10 cellular contexts compared by ENCODE assay signal in genomic region chr5:151068189-151068570, GRCh38. TPM values are rescaled to one million over a fixed set of nuclear protein-coding genes. Genes with fewer than 3 reads are reported as not detected.
DNase-seq lines count a peak whose midpoint lies in the region; ATAC-seq, FAIRE-seq and TF ChIP-seq lines count a peak whose summit lies in the region.
"Had no signal": no experiment of that assay in that cellular context is flagged by ENCODE, and none has a peak within 500 bp of the region (broad histone marks: within the 10 kb centered on the region; RNA-seq: fewer than 3 reads in every experiment).

No MANE protein-coding gene starts in this region.

- no peak for TF ChIP-seq EP300 in upper lobe of left lung (IDR thresholded peaks at IDR 0.05)

- intact Hi-C loops in Right ventricle myocardium inferior (cut with DNase I) (no loop called here), kidney (cut with DNase I) (no loop called here)

- POLR2A ChIA-PET in GM10248 (lab: Yijun Ruan, JAX): interaction anchor here (0.9 to 1.2 kb wide), 5 partner anchors 8 to 74 kb away, joined by 3 to 4 read pairs (median 3); partner anchors contain the start of gene TNIP1

- no peaks in the 10 kb centered on the region for H3K36me3 ChIP-seq in right atrium auricular region
- H3K36me3 ChIP-seq in Karpas-422 (ENCODE audit: insufficient read depth, low read length): peaks cover 22% of the 10 kb centered on the region
- peaks cover 4 to 24% of the 10 kb centered on the region in 2 donors for H3K36me3 ChIP-seq in kidney (ENCODE audit: control insufficient read depth in 1 of 2, insufficient read depth in 2 of 2, low read length in 2 of 2)
- H3K36me3 ChIP-seq in upper lobe of left lung: peaks cover 0 to 14% (median 2%) of the 10 kb centered on the region in 4 donors

- no peak for TF ChIP-seq CTCF in right atrium auricular region (IDR thresholded peaks at IDR 0.05)
- TF ChIP-seq CTCF in kidney (IDR thresholded peaks at IDR 0.05; ENCODE audit: borderline replicate concordance, extremely low read depth, insufficient read depth): no peak
- TF ChIP-seq CTCF in upper lobe of left lung (IDR thresholded peaks at IDR 0.05): no peak
- no peak for TF ChIP-seq CTCF in GM10248 (IDR thresholded peaks at IDR 0.05; ENCODE audit: control extremely low read depth, extremely low read depth, low read depth, missing control alignments)

- peaks cover 93% of the 10 kb centered on the region for H3K79me2 ChIP-seq in Karpas-422 (ENCODE audit: low read length)

- no peak for DNase-seq in right atrium auricular region (ENCODE audit: low spot score)
- no peak for DNase-seq in Right ventricle myocardium inferior (ENCODE audit: missing footprints)
- DNase-seq in Karpas-422: no peak
- no peak for DNase-seq in kidney
- no peak for DNase-seq in upper lobe of left lung
- DNase-seq in hypothalamus (lab: John Stamatoyannopoulos, UW): no peak
- no peak for DNase-seq in GM10248 (ENCODE audit: extremely low spot score)
- DNase-seq: left colon, NCI-H1092 treated with DMSO at 0.1 percent for 48 hours had no signal

- H3K27ac ChIP-seq in right atrium auricular region: peak overlapping the region; percentile 64 to 70
- peak overlapping the region; percentile 96 for H3K27ac ChIP-seq in Karpas-422 (ENCODE audit: low read length)
- H3K27ac ChIP-seq in kidney (ENCODE audit: low read depth in 2 of 2, low read length in 2 of 2): peak overlapping the region; percentile 87 to 88
- peak overlapping the region; percentile 59 to 78 (median 69) for H3K27ac ChIP-seq in upper lobe of left lung

- H3K27me3 ChIP-seq in right atrium auricular region (no peaks in the 10 kb centered on the region), Karpas-422 (ENCODE audit: low read length) (no peaks in the 10 kb centered on the region), upper lobe of left lung (no peaks in the 10 kb centered on the region)

- peak overlapping the region; percentile 55 for H3K4me2 ChIP-seq in Karpas-422 (ENCODE audit: low read depth, low read length, poor library complexity, severe bottlenecking)

- H3K9ac ChIP-seq in Karpas-422 (ENCODE audit: low read length): peak overlapping the region; percentile 40
- peak overlapping the region; percentile 34 to 67 for H3K9ac ChIP-seq in kidney (ENCODE audit: low read length in 2 of 2)

- no peak overlapping the region for H3K4me3 ChIP-seq in right atrium auricular region
- H3K4me3 ChIP-seq in Karpas-422 (ENCODE audit: low read length): peak overlapping the region; percentile 36; the same call in 1 of the 2 replicates
- H3K4me3 ChIP-seq in kidney (ENCODE audit: low read length in 2 of 2): no peak overlapping the region
- no peak overlapping the region for H3K4me3 ChIP-seq in upper lobe of left lung

- H3K9me3 ChIP-seq in right atrium auricular region: no peaks in the 10 kb centered on the region
- no peaks in the 10 kb centered on the region for H3K9me3 ChIP-seq in Karpas-422 (ENCODE audit: low read length)
- no peaks in the 10 kb centered on the region for H3K9me3 ChIP-seq in kidney (ENCODE audit: control insufficient read depth in 1 of 2, low read length in 2 of 2)
- H3K9me3 ChIP-seq in upper lobe of left lung: no peaks in the 10 kb centered on the region

- no peak overlapping the region for H2AFZ ChIP-seq in Karpas-422 (ENCODE audit: low read length)

- 45 to 67% methylated on average over 6 of the region's 6 CpGs for WGBS in upper lobe of left lung, 2 donors

- no peak for TF ChIP-seq POLR2A in upper lobe of left lung (IDR thresholded peaks at IDR 0.05)

- ATAC-seq in Right ventricle myocardium inferior (no peak), upper lobe of left lung (ENCODE audit: low FRiP score in 2 of 2) (no peak), GM19351 (IDR thresholded peaks at IDR 0.05; ENCODE audit: unreplicated experiment) (no peak)
- ATAC-seq: left colon had no signal

- CTCF ChIA-PET in GM10248 (lab: Yijun Ruan, JAX): interaction anchor here (0.7 to 8.5 kb wide), 11 partner anchors 8 to 97 kb away, joined by 3 to 90 read pairs (median 3); no protein-coding TSS in a partner anchor

- H3K4me1 ChIP-seq in right atrium auricular region: peaks cover 0 to 75% of the 10 kb centered on the region in 2 donors
- peaks cover 96% of the 10 kb centered on the region for H3K4me1 ChIP-seq in Karpas-422 (ENCODE audit: low read length)
- H3K4me1 ChIP-seq in kidney (ENCODE audit: control insufficient read depth in 1 of 2, insufficient read depth in 1 of 2, low read depth in 1 of 2, low read length in 2 of 2): peaks cover 74 to 87% of the 10 kb centered on the region in 2 donors
- H3K4me1 ChIP-seq in upper lobe of left lung: peaks cover 66 to 89% (median 82%) of the 10 kb centered on the region in 4 donors

- FAIRE-seq in kidney (lab: Jason Lieb, UNC): no peak

- no peaks in the 10 kb centered on the region for H3K9me2 ChIP-seq in Karpas-422 (replicated peaks; ENCODE audit: insufficient read depth, low read length)

- H4K20me1 ChIP-seq in Karpas-422 (ENCODE audit: insufficient read depth, low read depth, low read length): peaks cover 37% of the 10 kb centered on the region; the same call in 1 of the 2 replicates

RNA-seq across cellular contexts. Expression of gene TNIP1, which starts 12.7 kb away (rescaled TPM):
- total RNA-seq in right atrium auricular region (10 to 100 TPM; 68.9 to 92.6 TPM), Right ventricle myocardium inferior (114 TPM), kidney (132 TPM), upper lobe of left lung (100 to 1,000 TPM; 109 to 166 (median 130) TPM)
- 106 and 205 TPM in 2 replicates for total RNA-seq in Karpas-422 (2014; rRNA removed; shearing (Covaris generic); ENCODE audit: low replicate concordance)
- polyA plus RNA-seq in kidney (ENCODE audit: insufficient read depth, low read depth, low replicate concordance): 109 TPM

RNA-seq across cellular contexts. Expression of gene GPX3, which starts 47.8 kb away (rescaled TPM):
- 1,000 to 10,000 TPM; 2,222 to 2,480 TPM for total RNA-seq in right atrium auricular region
- total RNA-seq in Right ventricle myocardium inferior: 627 TPM
- not detected in 2 replicates for total RNA-seq in Karpas-422 (2014; rRNA removed; shearing (Covaris generic); ENCODE audit: low replicate concordance)
- total RNA-seq in kidney: 1,327 TPM
- 27,893 TPM for polyA plus RNA-seq in kidney (ENCODE audit: insufficient read depth, low read depth, low replicate concordance)
- 1,000 to 10,000 TPM in 4 of 6 donors, 100 to 1,000 TPM in 2; 876 to 1,536 (median 1,027) TPM for total RNA-seq in upper lobe of left lung

Comparison
In these comparisons a context has a peak if more than half of its experiments do, and no peak if none do; other contexts are left out.
1. RNA of gene GPX3, which starts 47.8 kb away (total RNA-seq): 2,222 to 2,480 TPM in right atrium auricular region, 1,327 TPM in kidney (single experiment), 876 to 1,536 TPM in upper lobe of left lung and 627 TPM in Right ventricle myocardium inferior (single experiment); not detected in Karpas-422; every median in the first group is over 100 times any median in the second.
2. Peak in every context shown above with its lines, with median percentiles within 50 percentile points of each other: H3K27ac ChIP-seq.